16 cellular contexts compared by ENCODE assay signal in genomic region chr17:31888124-31888523, GRCh38. TPM values are rescaled to one million over a fixed set of nuclear protein-coding genes. Genes with fewer than 3 reads are reported as not detected.
DNase-seq lines count a peak whose midpoint lies in the region; ATAC-seq, FAIRE-seq and TF ChIP-seq lines count a peak whose summit lies in the region.
"Had no signal": no experiment of that assay in that cellular context is flagged by ENCODE, and none has a peak within 500 bp of the region (broad histone marks: within the 10 kb centered on the region; RNA-seq: fewer than 3 reads in every experiment).

No MANE protein-coding gene starts in this region.

- no peak for TF ChIP-seq CTCF in upper lobe of right lung (IDR thresholded peaks at IDR 0.05)

- ATAC-seq in stimulated activated naive CD8-positive, alpha-beta T cell treated with anti-CD3 and anti-CD28 coated beads, Interleukin-15, Interleukin-2, amounts not matched to agents 100 U/mL and 50 U/mL, for 24 hours = no peak
- ATAC-seq in upper lobe of right lung (peak; percentile 64), GM18870 (IDR thresholded peaks at IDR 0.05; ENCODE audit: unreplicated experiment) (no peak)

- DNase-seq in stimulated activated naive CD8-positive, alpha-beta T cell treated with anti-CD3 and anti-CD28 coated beads, Interleukin-15, Interleukin-2, amounts not matched to agents 100 U/mL and 50 U/mL, for 24 hours = no peak
- peak; percentile 79 for DNase-seq in NOMO-1 treated with dmso at 0.1 percent for 144 hours (lab: John Stamatoyannopoulos, UW; ENCODE audit: unreplicated experiment)
- DNase-seq in upper lobe of right lung = no peak
- no peak for DNase-seq in NCI-H510A (lab: John Stamatoyannopoulos, UW)
- no peak for DNase-seq in HTR-8/SVneo (ENCODE audit: insufficient read length, low spot score)
- DNase-seq: caudate nucleus, DMS153, HFFc6, NCI-H1930, NCI-H526 treated with DMSO at 0.1 percent for 48 hours, SJCRH30 had no signal

- H3K27me3 Mint-ChIP-seq in stimulated activated naive CD8-positive, alpha-beta T cell treated with anti-CD3 and anti-CD28 coated beads, Interleukin-15, Interleukin-2, amounts not matched to agents 100 ng/mL and 50 ng/mL, for 24 hours = no peaks in the 10 kb centered on the region

- intact Hi-C loops in upper lobe of right lung (cut with DNase I) = no loop called here

- peaks cover 8% of the 10 kb centered on the region for H3K4me1 Mint-ChIP-seq in stimulated activated naive CD8-positive, alpha-beta T cell treated with anti-CD3 and anti-CD28 coated beads, Interleukin-15, Interleukin-2, amounts not matched to agents 100 ng/mL and 50 ng/mL, for 24 hours (ENCODE audit: low read depth)

- no peaks in the 10 kb centered on the region for H3K4me1 ChIP-seq in upper lobe of right lung
- H3K4me1 ChIP-seq: parathyroid adenoma, SJCRH30 had no signal

- FAIRE-seq in HTR-8/SVneo (lab: Jason Lieb, UNC) = no peak
- FAIRE-seq: islet of Langerhans had no signal

- peaks cover 66% of the 10 kb centered on the region for H3K36me3 Mint-ChIP-seq in stimulated activated naive CD8-positive, alpha-beta T cell treated with anti-CD3 and anti-CD28 coated beads, Interleukin-15, Interleukin-2, amounts not matched to agents 100 ng/mL and 50 ng/mL, for 24 hours (ENCODE audit: low read depth)

- no peaks in the 10 kb centered on the region for H3K9me3 Mint-ChIP-seq in stimulated activated naive CD8-positive, alpha-beta T cell treated with anti-CD3 and anti-CD28 coated beads, Interleukin-15, Interleukin-2, amounts not matched to agents 100 ng/mL and 50 ng/mL, for 24 hours
- H3K9me3 Mint-ChIP-seq: HFFc6 had no signal

- H3K27ac ChIP-seq in cingulate gyrus (ENCODE audit: low read depth, low read length) (peak overlapping the region; percentile 19), upper lobe of right lung (no peak overlapping the region)
- H3K27ac ChIP-seq: parathyroid adenoma, SJCRH30 had no signal

- no peaks in the 10 kb centered on the region for H3K9me3 ChIP-seq in upper lobe of right lung
- H3K9me3 ChIP-seq: SJCRH30 had no signal

- no peaks in the 10 kb centered on the region for H3K27me3 ChIP-seq in upper lobe of right lung
- H3K27me3 ChIP-seq: SJCRH30 had no signal

- H3K4me3 Mint-ChIP-seq in stimulated activated naive CD8-positive, alpha-beta T cell treated with anti-CD3 and anti-CD28 coated beads, Interleukin-15, Interleukin-2, amounts not matched to agents 100 ng/mL and 50 ng/mL, for 24 hours = no peak overlapping the region
- H3K4me3 Mint-ChIP-seq: HFFc6 had no signal

- H3K4me3 ChIP-seq in upper lobe of right lung = no peak overlapping the region
- H3K4me3 ChIP-seq: SJCRH30 had no signal

- H3K36me3 ChIP-seq in upper lobe of right lung = peaks cover 93% of the 10 kb centered on the region

- H3K27ac Mint-ChIP-seq in stimulated activated naive CD8-positive, alpha-beta T cell treated with anti-CD3 and anti-CD28 coated beads, Interleukin-15, Interleukin-2, amounts not matched to agents 100 ng/mL and 50 ng/mL, for 24 hours = peak overlapping the region; percentile 29
- H3K27ac Mint-ChIP-seq: HFFc6 had no signal

RNA-seq across cellular contexts. Expression of gene UTP6, which starts 13.4 kb away (rescaled TPM):
- total RNA-seq in upper lobe of right lung = 45.4 TPM

RNA-seq across cellular contexts. Expression of gene COPRS, which starts 29.1 kb away (rescaled TPM):
- 44.7 TPM for total RNA-seq in upper lobe of right lung

RNA-seq across cellular contexts. Expression of gene SUZ12, which starts 48.7 kb away (rescaled TPM):
- total RNA-seq in upper lobe of right lung = 24.9 TPM
